Comparison of ENCODE assay signal across 23 cellular contexts in the genomic region with DNA sequence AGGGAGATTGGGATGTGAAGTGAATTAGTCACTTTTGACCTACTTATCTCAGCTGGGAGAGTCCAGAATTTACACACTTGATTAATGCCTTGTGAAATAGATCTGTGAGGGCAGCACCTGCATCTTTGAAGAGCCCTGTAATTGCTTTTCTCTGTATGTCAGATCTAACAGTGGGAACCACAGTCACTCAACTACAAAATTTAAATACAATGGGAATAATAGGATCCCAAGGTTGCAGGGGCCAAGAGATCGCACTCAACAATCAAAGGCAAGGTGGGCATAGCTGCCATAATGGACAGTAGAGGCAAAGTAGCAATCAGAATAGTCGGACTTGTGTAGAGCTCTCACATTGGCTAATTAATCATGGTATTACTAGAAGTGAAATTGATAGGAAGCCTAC.
"Had no signal": no experiment of that assay in that cellular context is flagged by ENCODE, and none has a peak within 500 bp of the region (broad histone marks: within the 10 kb centered on the region; RNA-seq: fewer than 3 reads in every experiment).

No MANE protein-coding gene starts in this region.

- H3K9me3 ChIP-seq: colonic mucosa, gastrocnemius medialis had no signal

- DNase-seq: colonic mucosa; cortex of kidney; dermis blood vessel endothelial cell; dorsolateral prefrontal cortex; effector CD4-positive, alpha-beta T cell; effector CD8-positive, alpha-beta T cell; effector memory CD4-positive, alpha-beta T cell; effector memory CD8-positive, alpha-beta T cell; endodermal cell; erythroblast; esophagus squamous epithelium; foreskin fibroblast; foreskin keratinocyte; foreskin melanocyte; gastrocnemius medialis; glutamatergic neuron; head of caudate nucleus; heart left ventricle; heart right ventricle had no signal

- H3K36me3 ChIP-seq: colonic mucosa, esophagus muscularis mucosa, esophagus squamous epithelium, gastrocnemius medialis, gastroesophageal sphincter, heart left ventricle, heart right ventricle had no signal

- H3K4me1 ChIP-seq: colonic mucosa, esophagus muscularis mucosa, esophagus squamous epithelium, foreskin keratinocyte, gastrocnemius medialis, gastroesophageal sphincter, heart left ventricle, heart right ventricle had no signal

- H3K27ac ChIP-seq: colonic mucosa, coronary artery, dorsolateral prefrontal cortex, epithelial cell of prostate, esophagus muscularis mucosa, esophagus squamous epithelium, foreskin keratinocyte, gastrocnemius medialis, gastroesophageal sphincter, heart left ventricle, heart right ventricle had no signal

- H3K4me3 ChIP-seq: colonic mucosa, coronary artery, dorsolateral prefrontal cortex, esophagus muscularis mucosa, esophagus squamous epithelium, gastrocnemius medialis, gastroesophageal sphincter, heart left ventricle, heart right ventricle had no signal
